Comparison of ENCODE assay signal across 15 cellular contexts in the genomic region with DNA sequence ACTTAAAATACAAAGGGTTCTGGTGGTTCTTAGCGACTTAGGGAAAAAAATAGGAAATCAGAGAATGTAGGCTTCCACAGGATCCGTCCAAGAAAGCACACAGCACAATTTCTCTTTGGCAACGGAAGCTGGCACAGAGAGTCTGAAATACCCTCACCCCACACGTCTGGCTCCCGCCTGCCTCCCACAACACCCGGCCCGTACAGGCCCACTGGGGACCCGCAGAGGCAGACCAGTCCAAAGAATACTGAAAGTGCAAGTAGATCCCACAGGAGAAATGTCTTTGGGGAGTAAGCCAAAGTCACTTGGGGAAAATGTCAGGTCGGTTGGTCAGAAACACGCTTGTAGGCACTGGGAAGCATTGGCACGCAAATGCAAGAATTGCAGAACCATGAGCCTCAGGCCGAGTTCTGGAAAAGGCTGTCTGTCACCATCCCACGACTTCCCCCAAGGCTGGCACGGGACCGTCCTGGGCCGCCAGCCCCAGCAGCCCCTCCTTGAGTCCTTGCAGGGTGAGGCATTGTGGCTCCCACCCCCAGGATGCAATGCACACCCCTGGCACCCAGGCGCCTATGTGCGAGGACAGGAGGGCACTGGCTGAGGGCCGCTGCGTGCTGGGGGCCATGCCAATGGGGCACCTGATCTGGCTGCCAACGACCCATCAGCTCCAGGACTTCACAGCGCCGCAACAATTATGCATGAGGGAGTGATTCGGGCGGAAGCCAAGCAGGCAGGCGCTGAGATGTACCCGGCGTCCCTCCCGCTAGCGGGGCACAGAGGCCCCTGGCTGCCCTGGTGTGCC. TPM values are rescaled to one million over a fixed set of nuclear protein-coding genes. Genes with fewer than 3 reads are reported as not detected.
DNase-seq lines count a peak whose midpoint lies in the region; ATAC-seq and TF ChIP-seq lines count a peak whose summit lies in the region.
"Had no signal": no experiment of that assay in that cellular context is flagged by ENCODE, and none has a peak within 500 bp of the region (broad histone marks: within the 10 kb centered on the region; RNA-seq: fewer than 3 reads in every experiment).

No MANE protein-coding gene starts in this region.

- H3K36me3 ChIP-seq in suprapubic skin: peaks cover 12% of the 10 kb centered on the region

- 68% methylated on average over 27 of the region's 30 CpGs for WGBS in suprapubic skin

- no peak for TF ChIP-seq CTCF in suprapubic skin (IDR thresholded peaks at IDR 0.05)

- H3K4me1 ChIP-seq in suprapubic skin: peaks cover 5% of the 10 kb centered on the region

- no peaks in the 10 kb centered on the region for H3K9me3 ChIP-seq in suprapubic skin
- H3K9me3 ChIP-seq: gastrocnemius medialis had no signal

- peak; percentile 64 for ATAC-seq in left ventricle myocardium superior
- peak; percentile 48 for ATAC-seq in sciatic nerve
- ATAC-seq in GM18502 (IDR thresholded peaks at IDR 0.05; ENCODE audit: poor library complexity, unreplicated experiment): no peak

- no peak overlapping the region for H3K4me3 ChIP-seq in suprapubic skin
- H3K4me3 ChIP-seq: gastrocnemius medialis, SK-N-MC, smooth muscle cell had no signal

- no peak for TF ChIP-seq POLR2A in suprapubic skin (IDR thresholded peaks at IDR 0.05)

- TF ChIP-seq EP300 in suprapubic skin (IDR thresholded peaks at IDR 0.05): no peak

- no peaks in the 10 kb centered on the region for H3K27me3 ChIP-seq in suprapubic skin
- H3K27me3 ChIP-seq: gastrocnemius medialis had no signal

- intact Hi-C loops in left ventricle myocardium superior (cut with micrococcal nuclease) (loop anchor here (2.0 kb wide), 1 partner anchor 186 kb away; no protein-coding TSS in a partner anchor), sciatic nerve (cut with DNase I) (loop anchor here (5.0 kb wide), 1 partner anchor 180 kb away; no protein-coding TSS in a partner anchor)

- peak; percentile 80 for DNase-seq in CD1c-positive myeloid dendritic cell (ENCODE audit: extremely low spot score)
- DNase-seq in caudate nucleus (lab: John Stamatoyannopoulos, UW): peak in 26 of 61 donors; percentile 15 to 61 (median 35)
- DNase-seq in left ventricle myocardium superior: peak; percentile 87
- DNase-seq in sciatic nerve (ENCODE audit: low spot score): no peak
- no peak for DNase-seq in foreskin melanocyte
- no peak for DNase-seq in activated T-cell treated with anti-CD3 and anti-CD28 coated beads for 4 hours
- no peak for DNase-seq in suprapubic skin (ENCODE audit: low spot score in 2 of 2)
- DNase-seq: amniotic stem cell, cortex of kidney had no signal

- H3K27ac ChIP-seq in caudate nucleus (ENCODE audit: low read depth, low read length) (peak overlapping the region; percentile 28), suprapubic skin (no peak overlapping the region)
- H3K27ac ChIP-seq: gastrocnemius medialis, parathyroid adenoma, SK-N-MC had no signal

RNA-seq across cellular contexts. Expression of gene CHGA, which starts 29.7 kb away (rescaled TPM):
- total RNA-seq in left ventricle myocardium superior (not detected), sciatic nerve (not detected), suprapubic skin (under 1 TPM in 1 of 4 donors, not detected in 3; 0.55 TPM)
- total RNA-seq: lung microvascular endothelial cell, smooth muscle cell had no signal

Comparison
In these comparisons a context has a peak if more than half of its experiments do, and no peak if none do; other contexts are left out.
1. DNase-seq: peak in CD1c-positive myeloid dendritic cell (single experiment) and left ventricle myocardium superior (single experiment); none in sciatic nerve (single experiment), foreskin melanocyte (single experiment), activated T-cell treated with anti-CD3 and anti-CD28 coated beads for 4 hours (single experiment) and suprapubic skin (0 of 2).